Comparison of ENCODE assay signal across 10 cellular contexts in genomic region chr11:31813242-31813960, GRCh38. TPM values are rescaled to one million over a fixed set of nuclear protein-coding genes. Genes with fewer than 3 reads are reported as not detected.
DNase-seq lines count a peak whose midpoint lies in the region; ATAC-seq lines count a peak whose summit lies in the region.
"Had no signal": no experiment of that assay in that cellular context is flagged by ENCODE, and none has a peak within 500 bp of the region (broad histone marks: within the 10 kb centered on the region; RNA-seq: fewer than 3 reads in every experiment).

No MANE protein-coding gene starts in this region.

- H3K27me3 Mint-ChIP-seq in T-helper 17 cell = peaks cover 70% of the 10 kb centered on the region
- H3K27me3 Mint-ChIP-seq in stimulated activated memory B cell treated with anti-CD40 and anti-IgM and Interleukin-4, amounts not matched to agents 10 μg/mL and 1 μg/mL and 100 μg/mL, for 72 hours = peaks cover 88% of the 10 kb centered on the region

- no peaks in the 10 kb centered on the region for H3K9me3 ChIP-seq in T-helper 17 cell (ENCODE audit: control insufficient read depth, low read length, poor library complexity, severe bottlenecking)
- no peaks in the 10 kb centered on the region for H3K9me3 ChIP-seq in iPS-18c (ENCODE audit: control insufficient read depth, insufficient read depth, low read length)
- no peaks in the 10 kb centered on the region for H3K9me3 ChIP-seq in SJCRH30 (replicated peaks)

- H3K4me3 ChIP-seq in iPS-18c (ENCODE audit: insufficient read depth, low read depth, low read length) = peak overlapping the region; percentile 47
- H3K4me3 ChIP-seq in SJCRH30 = no peak overlapping the region

- no peaks in the 10 kb centered on the region for H3K36me3 ChIP-seq in SJCRH30

- H3K27me3 ChIP-seq in SJCRH30 = no peaks in the 10 kb centered on the region

- DNase-seq in NCI-H2171 treated with DMSO at 0.1 percent for 48 hours (lab: John Stamatoyannopoulos, UW) = peak; percentile 37
- DNase-seq in NCI-H2171 (lab: John Stamatoyannopoulos, UW) = no peak
- no peak for DNase-seq in T-helper 17 cell
- DNase-seq in SJCRH30 = no peak
- no peak for DNase-seq in UCSD-AML1 (lab: John Stamatoyannopoulos, UW; ENCODE audit: unreplicated experiment)
- no peak for DNase-seq in SK-N-DZ (ENCODE audit: low spot score)
- DNase-seq: KBM-7 had no signal

- H3K4me1 Mint-ChIP-seq in T-helper 17 cell = peaks cover 37% of the 10 kb centered on the region
- H3K4me1 Mint-ChIP-seq in stimulated activated memory B cell treated with anti-CD40 and anti-IgM and Interleukin-4, amounts not matched to agents 10 μg/mL and 1 μg/mL and 100 μg/mL, for 72 hours = peaks cover 53% of the 10 kb centered on the region

- H3K36me3 Mint-ChIP-seq in T-helper 17 cell (ENCODE audit: low read depth) = peaks cover 10% of the 10 kb centered on the region
- H3K36me3 Mint-ChIP-seq in stimulated activated memory B cell treated with anti-CD40 and anti-IgM and Interleukin-4, amounts not matched to agents 10 μg/mL and 1 μg/mL and 100 μg/mL, for 72 hours = peaks cover 12% of the 10 kb centered on the region

- no peak overlapping the region for H3K27ac Mint-ChIP-seq in T-helper 17 cell
- H3K27ac Mint-ChIP-seq in stimulated activated memory B cell treated with anti-CD40 and anti-IgM and Interleukin-4, amounts not matched to agents 10 μg/mL and 1 μg/mL and 100 μg/mL, for 72 hours = no peak overlapping the region

- no peak for ATAC-seq in T-helper 17 cell
- no peak for ATAC-seq in stimulated activated memory B cell treated with anti-CD40 and anti-IgM and Interleukin-4, amounts not matched to agents 10 μg/mL and 1 μg/mL and 100 μg/mL, for 72 hours

- no peaks in the 10 kb centered on the region for H3K4me1 ChIP-seq in SJCRH30

- H3K9me3 Mint-ChIP-seq in stimulated activated memory B cell treated with anti-CD40 and anti-IgM and Interleukin-4, amounts not matched to agents 10 μg/mL and 1 μg/mL and 100 μg/mL, for 72 hours = peaks cover 5% of the 10 kb centered on the region

- H3K27ac ChIP-seq in SJCRH30 = no peak overlapping the region
- H3K27ac ChIP-seq: C4-2B had no signal

- H3K4me3 Mint-ChIP-seq in T-helper 17 cell = peak overlapping the region; percentile 91
- peak overlapping the region; percentile 23 for H3K4me3 Mint-ChIP-seq in stimulated activated memory B cell treated with anti-CD40 and anti-IgM and Interleukin-4, amounts not matched to agents 10 μg/mL and 1 μg/mL and 100 μg/mL, for 72 hours

RNA-seq across cellular contexts. Expression of gene PAX6, which starts 2.3 kb away (rescaled TPM):
- not detected for total RNA-seq in T-helper 17 cell
- 6.6 and 9.3 TPM in 2 replicates for total RNA-seq in SJCRH30 (2014; rRNA removed; shearing (Covaris generic))
- 0.65 and 0.73 TPM in 2 replicates for polyA plus RNA-seq in SK-N-DZ (2014; cell fraction: cytosol; rRNA removed)
- 0.56 and 9.3 TPM in 2 replicates for polyA plus RNA-seq in SK-N-DZ (2014; cell fraction: nucleus; rRNA removed)
